Comparison of ENCODE assay signal across 1 cellular context in the genomic region with DNA sequence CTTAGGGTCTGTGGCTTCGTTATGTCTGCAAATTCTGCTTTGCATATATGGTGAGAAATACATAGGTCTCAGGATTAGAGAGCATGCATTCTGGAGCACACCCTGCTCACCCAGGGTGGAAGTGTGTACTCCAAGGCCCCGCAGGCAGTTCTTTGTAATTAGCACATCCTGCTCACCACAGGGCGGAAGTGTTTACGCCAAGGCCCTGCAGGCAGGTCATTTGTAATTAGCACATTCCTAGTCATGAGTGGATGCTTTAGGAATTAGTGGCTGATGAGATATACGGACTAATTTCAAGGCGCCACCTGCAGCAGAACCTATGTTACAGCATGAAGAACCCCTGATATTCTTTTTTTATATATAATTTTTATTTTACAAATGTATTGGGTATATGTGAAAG.
A peak's percentile ranks its signal among the peaks of the same experiment; 100 is the strongest.
TF ChIP-seq lines count a peak whose summit lies in the region.

No MANE protein-coding gene starts in this region.

TF ChIP-seq in H1, 55 proteins besides CTCF, POLR2A, EP300 and RAD21:
- TF ChIP-seq TEAD4 (IDR thresholded peaks at IDR 0.05; ENCODE audit: low read depth, low read length) (0 out of 2 replicates have a peak, but pooled peaks have one; percentile 47), TCF12 (IDR thresholded peaks at IDR 0.05; ENCODE audit: low read depth, low read length) (0 out of 2 replicates have a peak, but pooled peaks have one; percentile 12), BACH1 (IDR thresholded peaks at IDR 0.05; ENCODE audit: low read length) (0 out of 2 replicates have a peak, but pooled peaks have one; percentile 16), JUND (IDR thresholded peaks at IDR 0.05; ENCODE audit: low read length) (peak; percentile 58; the same call in 1 of the 2 replicates), JUN (IDR thresholded peaks at IDR 0.05; ENCODE audit: low read depth, low read length) (no peak)
- TF ChIP-seq, protein P1, sequence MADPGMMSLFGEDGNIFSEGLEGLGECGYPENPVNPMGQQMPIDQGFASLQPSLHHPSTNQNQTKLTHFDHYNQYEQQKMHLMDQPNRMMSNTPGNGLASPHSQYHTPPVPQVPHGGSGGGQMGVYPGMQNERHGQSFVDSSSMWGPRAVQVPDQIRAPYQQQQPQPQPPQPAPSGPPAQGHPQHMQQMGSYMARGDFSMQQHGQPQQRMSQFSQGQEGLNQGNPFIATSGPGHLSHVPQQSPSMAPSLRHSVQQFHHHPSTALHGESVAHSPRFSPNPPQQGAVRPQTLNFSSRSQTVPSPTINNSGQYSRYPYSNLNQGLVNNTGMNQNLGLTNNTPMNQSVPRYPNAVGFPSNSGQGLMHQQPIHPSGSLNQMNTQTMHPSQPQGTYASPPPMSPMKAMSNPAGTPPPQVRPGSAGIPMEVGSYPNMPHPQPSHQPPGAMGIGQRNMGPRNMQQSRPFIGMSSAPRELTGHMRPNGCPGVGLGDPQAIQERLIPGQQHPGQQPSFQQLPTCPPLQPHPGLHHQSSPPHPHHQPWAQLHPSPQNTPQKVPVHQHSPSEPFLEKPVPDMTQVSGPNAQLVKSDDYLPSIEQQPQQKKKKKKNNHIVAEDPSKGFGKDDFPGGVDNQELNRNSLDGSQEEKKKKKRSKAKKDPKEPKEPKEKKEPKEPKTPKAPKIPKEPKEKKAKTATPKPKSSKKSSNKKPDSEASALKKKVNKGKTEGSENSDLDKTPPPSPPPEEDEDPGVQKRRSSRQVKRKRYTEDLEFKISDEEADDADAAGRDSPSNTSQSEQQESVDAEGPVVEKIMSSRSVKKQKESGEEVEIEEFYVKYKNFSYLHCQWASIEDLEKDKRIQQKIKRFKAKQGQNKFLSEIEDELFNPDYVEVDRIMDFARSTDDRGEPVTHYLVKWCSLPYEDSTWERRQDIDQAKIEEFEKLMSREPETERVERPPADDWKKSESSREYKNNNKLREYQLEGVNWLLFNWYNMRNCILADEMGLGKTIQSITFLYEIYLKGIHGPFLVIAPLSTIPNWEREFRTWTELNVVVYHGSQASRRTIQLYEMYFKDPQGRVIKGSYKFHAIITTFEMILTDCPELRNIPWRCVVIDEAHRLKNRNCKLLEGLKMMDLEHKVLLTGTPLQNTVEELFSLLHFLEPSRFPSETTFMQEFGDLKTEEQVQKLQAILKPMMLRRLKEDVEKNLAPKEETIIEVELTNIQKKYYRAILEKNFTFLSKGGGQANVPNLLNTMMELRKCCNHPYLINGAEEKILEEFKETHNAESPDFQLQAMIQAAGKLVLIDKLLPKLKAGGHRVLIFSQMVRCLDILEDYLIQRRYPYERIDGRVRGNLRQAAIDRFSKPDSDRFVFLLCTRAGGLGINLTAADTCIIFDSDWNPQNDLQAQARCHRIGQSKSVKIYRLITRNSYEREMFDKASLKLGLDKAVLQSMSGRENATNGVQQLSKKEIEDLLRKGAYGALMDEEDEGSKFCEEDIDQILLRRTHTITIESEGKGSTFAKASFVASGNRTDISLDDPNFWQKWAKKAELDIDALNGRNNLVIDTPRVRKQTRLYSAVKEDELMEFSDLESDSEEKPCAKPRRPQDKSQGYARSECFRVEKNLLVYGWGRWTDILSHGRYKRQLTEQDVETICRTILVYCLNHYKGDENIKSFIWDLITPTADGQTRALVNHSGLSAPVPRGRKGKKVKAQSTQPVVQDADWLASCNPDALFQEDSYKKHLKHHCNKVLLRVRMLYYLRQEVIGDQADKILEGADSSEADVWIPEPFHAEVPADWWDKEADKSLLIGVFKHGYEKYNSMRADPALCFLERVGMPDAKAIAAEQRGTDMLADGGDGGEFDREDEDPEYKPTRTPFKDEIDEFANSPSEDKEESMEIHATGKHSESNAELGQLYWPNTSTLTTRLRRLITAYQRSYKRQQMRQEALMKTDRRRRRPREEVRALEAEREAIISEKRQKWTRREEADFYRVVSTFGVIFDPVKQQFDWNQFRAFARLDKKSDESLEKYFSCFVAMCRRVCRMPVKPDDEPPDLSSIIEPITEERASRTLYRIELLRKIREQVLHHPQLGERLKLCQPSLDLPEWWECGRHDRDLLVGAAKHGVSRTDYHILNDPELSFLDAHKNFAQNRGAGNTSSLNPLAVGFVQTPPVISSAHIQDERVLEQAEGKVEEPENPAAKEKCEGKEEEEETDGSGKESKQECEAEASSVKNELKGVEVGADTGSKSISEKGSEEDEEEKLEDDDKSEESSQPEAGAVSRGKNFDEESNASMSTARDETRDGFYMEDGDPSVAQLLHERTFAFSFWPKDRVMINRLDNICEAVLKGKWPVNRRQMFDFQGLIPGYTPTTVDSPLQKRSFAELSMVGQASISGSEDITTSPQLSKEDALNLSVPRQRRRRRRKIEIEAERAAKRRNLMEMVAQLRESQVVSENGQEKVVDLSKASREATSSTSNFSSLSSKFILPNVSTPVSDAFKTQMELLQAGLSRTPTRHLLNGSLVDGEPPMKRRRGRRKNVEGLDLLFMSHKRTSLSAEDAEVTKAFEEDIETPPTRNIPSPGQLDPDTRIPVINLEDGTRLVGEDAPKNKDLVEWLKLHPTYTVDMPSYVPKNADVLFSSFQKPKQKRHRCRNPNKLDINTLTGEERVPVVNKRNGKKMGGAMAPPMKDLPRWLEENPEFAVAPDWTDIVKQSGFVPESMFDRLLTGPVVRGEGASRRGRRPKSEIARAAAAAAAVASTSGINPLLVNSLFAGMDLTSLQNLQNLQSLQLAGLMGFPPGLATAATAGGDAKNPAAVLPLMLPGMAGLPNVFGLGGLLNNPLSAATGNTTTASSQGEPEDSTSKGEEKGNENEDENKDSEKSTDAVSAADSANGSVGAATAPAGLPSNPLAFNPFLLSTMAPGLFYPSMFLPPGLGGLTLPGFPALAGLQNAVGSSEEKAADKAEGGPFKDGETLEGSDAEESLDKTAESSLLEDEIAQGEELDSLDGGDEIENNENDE (IDR thresholded peaks at IDR 0.05; ENCODE audit: insufficient replicate concordance, low read length) = no peak
TF ChIP-seq in H1: peak in this region for 4.
